12 cellular contexts compared by ENCODE assay signal in genomic region chr12:53171725-53172329, GRCh38. TPM values are rescaled to one million over a fixed set of nuclear protein-coding genes. Genes with fewer than 3 reads are reported as not detected.
A peak's percentile ranks its signal among the peaks of the same experiment; 100 is the strongest.
DNase-seq lines count a peak whose midpoint lies in the region; ATAC-seq and TF ChIP-seq lines count a peak whose summit lies in the region.
"Had no signal": no experiment of that assay in that cellular context is flagged by ENCODE, and none has a peak within 500 bp of the region (broad histone marks: within the 10 kb centered on the region; RNA-seq: fewer than 3 reads in every experiment).

No MANE protein-coding gene starts in this region.

- no peak overlapping the region for H2AK5ac ChIP-seq in neuronal stem cell (ENCODE audit: low read depth, low read length)

- no peak for TF ChIP-seq CTCF in chondrocyte (IDR thresholded peaks at IDR 0.05)

- no peak overlapping the region for H2BK15ac ChIP-seq in neuronal stem cell (ENCODE audit: low read length)

- no peak overlapping the region for H3K4ac ChIP-seq in neuronal stem cell (ENCODE audit: low read length)

- no CpG with 5 or more reads among the region's 10 CpGs for WGBS in neuronal stem cell (ENCODE audit: extremely low coverage in 2 of 2, insufficient read length in 2 of 2, insufficient replicate concordance in 1 of 2), 2 donors

- no peaks in the 10 kb centered on the region for H3K27me3 ChIP-seq in neuronal stem cell (ENCODE audit: control insufficient read depth in 3 of 3, insufficient read depth in 3 of 3, low read depth in 1 of 3, low read length in 3 of 3)
- H3K27me3 ChIP-seq: brain microvascular endothelial cell, right atrium auricular region had no signal

- no peak overlapping the region for H3K4me2 ChIP-seq in neuronal stem cell (ENCODE audit: insufficient read depth, low read length, poor library complexity, severe bottlenecking)

- no peaks in the 10 kb centered on the region for H3K79me1 ChIP-seq in neuronal stem cell (ENCODE audit: low read depth, low read length)

- DNase-seq in EH (ENCODE audit: low read depth) (peak; percentile 52), NCI-H2196 (lab: John Stamatoyannopoulos, UW; ENCODE audit: unreplicated experiment) (peak; percentile 62), chondrocyte (ENCODE audit: low spot score) (peak; percentile 39), neuronal stem cell (ENCODE audit: low spot score) (no peak), NCI-H187 treated with DMSO at 0.1 percent for 48 hours (lab: John Stamatoyannopoulos, UW) (no peak), NCI-H2227 treated with DMSO at 0.1 percent for 48 hours (lab: John Stamatoyannopoulos, UW) (no peak)
- DNase-seq: activated T-cell treated with anti-CD3 and anti-CD28 coated beads, Interleukin-2, amount 50 U/mL, for 72 hours; Caco-2; mucosa of descending colon had no signal

- no peak overlapping the region for H3K18ac ChIP-seq in neuronal stem cell (ENCODE audit: low read length)

- no peak overlapping the region for H2AFZ ChIP-seq in neuronal stem cell (ENCODE audit: low read length)

- H3K9me3 ChIP-seq in neuronal stem cell (replicated peaks in 1 of 2; ENCODE audit: control insufficient read depth in 2 of 2, insufficient read depth in 1 of 2, low read depth in 1 of 2, low read length in 2 of 2): no peaks in the 10 kb centered on the region
- H3K9me3 ChIP-seq: Caco-2, mucosa of descending colon, right atrium auricular region had no signal

- peak overlapping the region; percentile 11 for H2BK5ac ChIP-seq in neuronal stem cell (ENCODE audit: low read length)

- peaks cover 16% of the 10 kb centered on the region for H3K36me3 Mint-ChIP-seq in chondrocyte (ENCODE audit: low read depth)

- no peak overlapping the region for H3K9ac ChIP-seq in neuronal stem cell (ENCODE audit: low read depth, low read length, poor library complexity)

- no peak overlapping the region for H2BK120ac ChIP-seq in neuronal stem cell (ENCODE audit: low read depth, low read length)

- H3K4me3 Mint-ChIP-seq in chondrocyte (ENCODE audit: unreplicated experiment): no peak overlapping the region
- H3K4me3 Mint-ChIP-seq: activated T-cell treated with anti-CD3 and anti-CD28 coated beads, Interleukin-2, amount 50 U/mL, for 72 hours had no signal

- H3K9me3 Mint-ChIP-seq in chondrocyte (ENCODE audit: low read depth): no peaks in the 10 kb centered on the region
- H3K9me3 Mint-ChIP-seq: activated T-cell treated with anti-CD3 and anti-CD28 coated beads, Interleukin-2, amount 50 U/mL, for 72 hours had no signal

- ATAC-seq in GM21423 (IDR thresholded peaks at IDR 0.05; ENCODE audit: unreplicated experiment): no peak
- ATAC-seq: activated T-cell treated with anti-CD3 and anti-CD28 coated beads, Interleukin-2, amount 50 U/mL, for 72 hours; mucosa of descending colon had no signal

- no peak overlapping the region for H4K8ac ChIP-seq in neuronal stem cell (ENCODE audit: low read depth, low read length)

- peaks cover 5 to 9% of the 10 kb centered on the region in 2 donors for H3K4me1 ChIP-seq in neuronal stem cell (ENCODE audit: control insufficient read depth in 2 of 2, insufficient read depth in 1 of 2, low read depth in 1 of 2, low read length in 2 of 2)

- no peak overlapping the region for H3K27ac ChIP-seq in neuronal stem cell (replicated peaks; ENCODE audit: low read length)
- H3K27ac ChIP-seq: brain microvascular endothelial cell, right atrium auricular region had no signal

- no peak overlapping the region for H3K27ac Mint-ChIP-seq in chondrocyte (ENCODE audit: unreplicated experiment)
- H3K27ac Mint-ChIP-seq: activated T-cell treated with anti-CD3 and anti-CD28 coated beads, Interleukin-2, amount 50 U/mL, for 72 hours had no signal

- no peak overlapping the region for H4K91ac ChIP-seq in neuronal stem cell (ENCODE audit: low read depth, low read length, poor library complexity)

- no peak overlapping the region for H3K4me3 ChIP-seq in neuronal stem cell (ENCODE audit: low read length in 2 of 2)
- H3K4me3 ChIP-seq: mucosa of descending colon, right atrium auricular region had no signal

- no peak overlapping the region for H3K23ac ChIP-seq in neuronal stem cell (ENCODE audit: low read depth, low read length, poor library complexity)

- H3K14ac ChIP-seq in neuronal stem cell (ENCODE audit: low read length): no peak overlapping the region

- H2BK12ac ChIP-seq in neuronal stem cell (ENCODE audit: low read length): no peak overlapping the region

- H3K36me3 ChIP-seq in neuronal stem cell (replicated peaks in 1 of 2; ENCODE audit: control insufficient read depth in 2 of 2, insufficient read depth in 2 of 2, low read length in 2 of 2): peaks cover 4 to 5% of the 10 kb centered on the region in 2 donors
- H3K36me3 ChIP-seq: right atrium auricular region had no signal

- peaks cover 15% of the 10 kb centered on the region for H3K4me1 Mint-ChIP-seq in chondrocyte (ENCODE audit: low read depth)

- H3K27me3 Mint-ChIP-seq in chondrocyte (ENCODE audit: low read depth): no peaks in the 10 kb centered on the region

RNA-seq across cellular contexts. Expression of gene ZNF740, which starts 8.7 kb away (rescaled TPM):
- 27.3 to 36.7 TPM (median 28.0 TPM) in 3 replicates for total RNA-seq in chondrocyte
- 19.7 TPM for polyA plus RNA-seq in neuronal stem cell (2013, experiment 1 of 2)
- polyA plus RNA-seq in neuronal stem cell (2013, experiment 2 of 2): 19.5 TPM

RNA-seq across cellular contexts. Expression of gene CSAD, which starts 8.9 kb away (rescaled TPM):
- 24.3 to 34.6 TPM (median 27.1 TPM) in 3 replicates for total RNA-seq in chondrocyte
- polyA plus RNA-seq in neuronal stem cell (2013, experiment 1 of 2): 14.3 TPM
- polyA plus RNA-seq in neuronal stem cell (2013, experiment 2 of 2): 14.1 TPM

RNA-seq across cellular contexts. Expression of gene ITGB7, which starts 35.2 kb away (rescaled TPM):
- total RNA-seq in chondrocyte: 0.37 to 0.46 TPM in 2 of 3 replicates, not detected in the other
- polyA plus RNA-seq in neuronal stem cell (2013, experiment 1 of 2): 0.07 TPM
- polyA plus RNA-seq in neuronal stem cell (2013, experiment 2 of 2): 0.03 TPM

Comparison
In these comparisons a context has a peak if more than half of its experiments do, and no peak if none do; other contexts are left out.
1. DNase-seq: peak in EH (single experiment), NCI-H2196 (single experiment) and chondrocyte (single experiment); none in neuronal stem cell (single experiment), NCI-H187 treated with DMSO at 0.1 percent for 48 hours (single experiment) and NCI-H2227 treated with DMSO at 0.1 percent for 48 hours (single experiment).